ENCODE assay signal across 1 cellular context in genomic region chr19:42495663-42496062, GRCh38.
TF ChIP-seq lines count a peak whose summit lies in the region.

No MANE protein-coding gene starts in this region.

TF ChIP-seq in GM23338, 12 proteins besides CTCF, POLR2A, EP300 and RAD21 (continued from another document):
- TF ChIP-seq ZNF462 (CRISPR knock-in tag; IDR thresholded peaks at IDR 0.05) (no peak), ZNF331 (CRISPR knock-in tag; IDR thresholded peaks at IDR 0.05; ENCODE audit: low read depth) (no peak), NANOG (IDR thresholded peaks at IDR 0.05; ENCODE audit: borderline replicate concordance) (no peak)
